17 cellular contexts compared by ENCODE assay signal in genomic region chr1:222769968-222770620, GRCh38. TPM values are rescaled to one million over a fixed set of nuclear protein-coding genes. Genes with fewer than 3 reads are reported as not detected.
"Had no signal": no experiment of that assay in that cellular context is flagged by ENCODE, and none has a peak within 500 bp of the region (broad histone marks: within the 10 kb centered on the region; RNA-seq: fewer than 3 reads in every experiment).

No MANE protein-coding gene starts in this region.

- H3K27ac ChIP-seq: prostate gland, thoracic aorta, vagina had no signal

- H3K9me3 ChIP-seq: prostate gland, vagina had no signal

- H3K4me3 ChIP-seq: prostate gland, sigmoid colon, thoracic aorta, vagina had no signal

- H3K4me3 Mint-ChIP-seq: activated CD8-positive, alpha-beta memory T cell treated with anti-CD3 and anti-CD28 coated beads, Interleukin-2, amount 10 ng/mL, durations not matched to agents 7 days and 5 days; activated naive CD4-positive, alpha-beta T cell treated with anti-CD3 and anti-CD28 coated beads, Interleukin-2, amount 50 U/mL, for 24 hours; activated T-cell treated with anti-CD3 and anti-CD28 coated beads, Interleukin-2, amount 50 U/mL, for 24 hours; nephron had no signal

- H3K27ac Mint-ChIP-seq: activated CD8-positive, alpha-beta memory T cell treated with anti-CD3 and anti-CD28 coated beads, Interleukin-2, amount 10 ng/mL, durations not matched to agents 7 days and 5 days; activated naive CD4-positive, alpha-beta T cell treated with anti-CD3 and anti-CD28 coated beads, Interleukin-2, amount 50 U/mL, for 24 hours; activated T-cell treated with anti-CD3 and anti-CD28 coated beads, Interleukin-2, amount 50 U/mL, for 24 hours; nephron had no signal

- DNase-seq: activated CD4-positive, alpha-beta T cell treated with anti-CD3 and anti-CD28 coated beads, Interleukin-2, amount 50 U/mL, for 48 hours; activated CD4-positive, CD25-positive, alpha-beta regulatory T cell treated with anti-CD3 and anti-CD28 coated beads, Interleukin-2, amount 50 U/mL, for 72 hours; activated CD8-positive, alpha-beta memory T cell treated with anti-CD3 and anti-CD28 coated beads, Interleukin-2, amount 10 ng/mL, durations not matched to agents 7 days and 5 days; activated effector memory CD4-positive, alpha-beta T cell treated with Interleukin-2 at 50 U/mL for 16 hours; activated T-cell treated with anti-CD3 and anti-CD28 coated beads, Interleukin-2, amount 50 U/mL, for 24 hours; effector CD4-positive, alpha-beta T cell; occipital lobe; sigmoid colon; stimulated activated CD4-positive, alpha-beta T cell treated with anti-CD3 and anti-CD28 coated beads, Interleukin-2, amount 100 ng/mL, for 24 hours; stimulated activated naive CD4-positive, alpha-beta T cell treated with Interleukin-2 at 50 U/mL for 16 hours; SW 1271 had no signal

- ATAC-seq: activated CD8-positive, alpha-beta memory T cell treated with anti-CD3 and anti-CD28 coated beads, Interleukin-2, amount 10 ng/mL, durations not matched to agents 7 days and 5 days had no signal

- H3K27me3 ChIP-seq: sigmoid colon, vagina had no signal

- H3K4me1 ChIP-seq: prostate gland, vagina had no signal

- H3K36me3 ChIP-seq: prostate gland, sigmoid colon, thoracic aorta, vagina had no signal

RNA-seq across cellular contexts. Expression of gene FAM177B, which starts 33.1 kb away (rescaled TPM):
- total RNA-seq: lung microvascular endothelial cell, occipital lobe, vagina had no signal
